In genomic region chr12:2451025-2451424, GRCh38 we compare ENCODE assay signal across 15 cellular contexts.
DNase-seq lines count a peak whose midpoint lies in the region; ATAC-seq and TF ChIP-seq lines count a peak whose summit lies in the region.
"Had no signal": no experiment of that assay in that cellular context is flagged by ENCODE, and none has a peak within 500 bp of the region (broad histone marks: within the 10 kb centered on the region; RNA-seq: fewer than 3 reads in every experiment).

No MANE protein-coding gene starts in this region.

- no peaks in the 10 kb centered on the region for H3K9me2 ChIP-seq in PC-3 (replicated peaks; ENCODE audit: low read length)

- no peaks in the 10 kb centered on the region for H3F3A ChIP-seq in PC-3 (ENCODE audit: low read length, unreplicated experiment)

- H2BK120ac ChIP-seq in IMR-90 (ENCODE audit: low read depth, low read length) = no peak overlapping the region

- no TSS peak for BruUV-seq in IMR-90 (replicated peaks; lab: Mats Ljungman, UMichigan)
- BruUV-seq in PC-3 (replicated peaks; lab: Mats Ljungman, UMichigan) = no TSS peak

- H2AK5ac ChIP-seq in IMR-90 (ENCODE audit: low read depth, low read length) = no peak overlapping the region

- H3K56ac ChIP-seq in IMR-90 (ENCODE audit: extremely low read depth, insufficient read depth, low read length) = no peak overlapping the region

- H3K27ac ChIP-seq in IMR-90 (ENCODE audit: insufficient read depth, low read length) = no peak overlapping the region
- no peak overlapping the region for H3K27ac ChIP-seq in PC-3 (ENCODE audit: low read length)
- H3K27ac ChIP-seq: BLaER1, SK-N-MC had no signal

- H3K9ac ChIP-seq in IMR-90 (ENCODE audit: low read depth, low read length) (no peak overlapping the region), PC-3 (ENCODE audit: low read length) (no peak overlapping the region)
- H3K9ac ChIP-seq: BLaER1 had no signal

- H3K4me2 ChIP-seq in IMR-90 (ENCODE audit: low read depth, low read length) (no peak overlapping the region), PC-3 (ENCODE audit: low read length) (no peak overlapping the region)
- H3K4me2 ChIP-seq: BLaER1 had no signal

- peaks cover 4% of the 10 kb centered on the region for H3K9me1 ChIP-seq in IMR-90 (ENCODE audit: insufficient read depth, low read length)

- H2BK20ac ChIP-seq in IMR-90 (ENCODE audit: low read depth, low read length) = no peak overlapping the region

- H3K36me3 ChIP-seq in IMR-90 (ENCODE audit: control insufficient read depth, insufficient read depth, low read length) = peaks cover 2% of the 10 kb centered on the region; the same call in 1 of the 2 replicates
- H3K36me3 ChIP-seq in PC-3 (ENCODE audit: low read depth, low read length) = no peaks in the 10 kb centered on the region
- H3K36me3 ChIP-seq: BLaER1 had no signal

- H3K18ac ChIP-seq in IMR-90 (ENCODE audit: low read depth, low read length) = no peak overlapping the region

- peak; percentile 91 for ATAC-seq in IMR-90 (ENCODE audit: low read depth)
- no peak for ATAC-seq in PC-3

- no peak overlapping the region for H3K4ac ChIP-seq in IMR-90 (ENCODE audit: low read depth, low read length)

- TF ChIP-seq RAD21 in IMR-90 (IDR thresholded peaks at IDR 0.05; ENCODE audit: low read length) = no peak

- no peak overlapping the region for H4K91ac ChIP-seq in IMR-90 (ENCODE audit: insufficient read depth, low read depth, low read length)

- no peaks in the 10 kb centered on the region for H3K79me1 ChIP-seq in IMR-90 (ENCODE audit: low read depth in 1 of 2, low read length in 2 of 2)

- no peak overlapping the region for H3K4me3 ChIP-seq in AG10803 (ENCODE audit: low read length)
- H3K4me3 ChIP-seq in IMR-90 (ENCODE audit: insufficient read depth, low read depth, low read length) = no peak overlapping the region
- no peak overlapping the region for H3K4me3 ChIP-seq in astrocyte of the spinal cord (ENCODE audit: low read depth, low read length)
- no peak overlapping the region for H3K4me3 ChIP-seq in skeletal muscle cell (ENCODE audit: low read depth, low read length)
- H3K4me3 ChIP-seq in PC-3 (ENCODE audit: low read length) = no peak overlapping the region
- H3K4me3 ChIP-seq: BLaER1, SK-N-MC had no signal

- H2BK5ac ChIP-seq in IMR-90 (ENCODE audit: low read depth, low read length, poor library complexity, severe bottlenecking) = no peak overlapping the region

- H3K4me1 ChIP-seq in IMR-90 (ENCODE audit: control insufficient read depth, insufficient read depth, low read length) = peaks cover 4% of the 10 kb centered on the region
- no peaks in the 10 kb centered on the region for H3K4me1 ChIP-seq in PC-3 (ENCODE audit: insufficient read depth, low read length)

- no peak overlapping the region for H2BK15ac ChIP-seq in IMR-90 (ENCODE audit: low read depth, low read length)

- TF ChIP-seq POLR2A in IMR-90 (IDR thresholded peaks at IDR 0.05; ENCODE audit: low read depth, low read length) = no peak

- intact Hi-C loops in IMR-90 (cut with micrococcal nuclease) (no loop called here), PC-3 (cut with micrococcal nuclease) (no loop called here)

- peak; percentile 25 for DNase-seq in AG10803 (ENCODE audit: low read depth)
- DNase-seq in IMR-90 = peak; percentile 60
- DNase-seq in astrocyte of the spinal cord (ENCODE audit: low read depth, low spot score) = peak; percentile 52
- peak; percentile 20 for DNase-seq in skeletal muscle cell (ENCODE audit: low read depth)
- no peak for DNase-seq in PC-3
- no peak for DNase-seq in NK-92 treated with Interleukin-12 subunit alpha and Interleukin-12 subunit beta, amount 100 ng/mL, for 24 hours (lab: John Stamatoyannopoulos, UW)
- no peak for DNase-seq in SW 1271 (lab: John Stamatoyannopoulos, UW)
- DNase-seq: HCEC 1CT, MV-4-11, NCI-H1417 treated with DMSO at 0.1 percent for 48 hours, NCI-H2029, NCI-H510A treated with DMSO at 0.1 percent for 48 hours, OCI-M1 had no signal

- CTCF ChIA-PET in IMR-90 (lab: Yijun Ruan, JAX) (no interaction called here), PC-3 (lab: Charles Lee) (no interaction called here)

- H4K20me1 ChIP-seq in IMR-90 (ENCODE audit: insufficient read depth, low read length) = no peaks in the 10 kb centered on the region; the same call in 1 of the 2 replicates
- H4K20me1 ChIP-seq in PC-3 (ENCODE audit: low read length) = no peaks in the 10 kb centered on the region
- H4K20me1 ChIP-seq: BLaER1 had no signal

- 41% methylated on average over 2 of the region's 4 CpGs; no CpG with 5 or more reads in 1 of the 2 experiments for WGBS in IMR-90 (ENCODE audit: extremely low coverage in 2 of 2, insufficient read length in 1 of 2), 2 experiments

- no peaks in the 10 kb centered on the region for H3K27me3 ChIP-seq in IMR-90 (ENCODE audit: control insufficient read depth, insufficient read depth, low read length)
- peaks cover 34% of the 10 kb centered on the region for H3K27me3 ChIP-seq in PC-3 (ENCODE audit: low read length)
- H3K27me3 ChIP-seq: BLaER1 had no signal

- H3K9me3 ChIP-seq in IMR-90 (ENCODE audit: control insufficient read depth, insufficient read depth, low read length) (no peaks in the 10 kb centered on the region), PC-3 (ENCODE audit: low read length) (no peaks in the 10 kb centered on the region)
- H3K9me3 ChIP-seq: BLaER1 had no signal

- dilution Hi-C loops in IMR-90 (cut with HindIII; ENCODE audit: low sequenced_read_pairs, unreplicated experiment) = no loop called here

- no peak overlapping the region for H4K5ac ChIP-seq in IMR-90 (ENCODE audit: low read depth, low read length)

- no peak overlapping the region for H2AK9ac ChIP-seq in IMR-90 (replicated peaks; ENCODE audit: low read depth, low read length, poor library complexity)

- TF ChIP-seq CTCF in AG10803 (conservative IDR thresholded peaks at IDR 0.05; ENCODE audit: low read length) = no peak
- no peak for TF ChIP-seq CTCF in IMR-90 (conservative IDR thresholded peaks at IDR 0.05; ENCODE audit: low read depth, low read length)
- no peak for TF ChIP-seq CTCF in astrocyte of the spinal cord (IDR thresholded peaks at IDR 0.05; ENCODE audit: low read depth, low read length)
- no peak for TF ChIP-seq CTCF in PC-3 (conservative IDR thresholded peaks at IDR 0.05; ENCODE audit: low read depth, low read length)

- H3K23ac ChIP-seq in IMR-90 (ENCODE audit: low read depth, low read length) = no peak overlapping the region

- no peaks in the 10 kb centered on the region for H3K79me2 ChIP-seq in PC-3 (ENCODE audit: low read length)

- H3K14ac ChIP-seq in IMR-90 (replicated peaks; ENCODE audit: low read depth, low read length) = no peak overlapping the region

- H4K8ac ChIP-seq in IMR-90 (ENCODE audit: low read depth in 2 of 2, low read length in 2 of 2) = no peak overlapping the region

- in situ Hi-C loops in IMR-90 (cut with MboI; ENCODE audit: low sequenced_read_pairs) (no loop called here), astrocyte of the spinal cord (cut with HindIII; ENCODE audit: low sequenced_read_pairs) (no loop called here)

- H2AFZ ChIP-seq in IMR-90 (replicated peaks; ENCODE audit: low read length, poor library complexity) = no peak overlapping the region
- no peak overlapping the region for H2AFZ ChIP-seq in PC-3 (ENCODE audit: low read length)

- POLR2A ChIA-PET in IMR-90 (lab: Charles Lee; ENCODE audit: unreplicated experiment) (interaction anchor here (0.5 kb wide), 1 partner anchor 88 kb away, joined by 3 read pairs; no protein-coding TSS in a partner anchor), PC-3 (lab: Charles Lee; ENCODE audit: unreplicated experiment) (no interaction called here)

TF ChIP-seq in IMR-90, 13 proteins besides CTCF, POLR2A, EP300 and RAD21:
- peak; percentile 28; the same call in 1 of the 2 replicates for TF ChIP-seq BHLHE40 (IDR thresholded peaks at IDR 0.05; ENCODE audit: low read depth, low read length)
- no peak for TF ChIP-seq ELK1 (IDR thresholded peaks at IDR 0.05; ENCODE audit: borderline replicate concordance, low read depth, low read length)
- no peak for TF ChIP-seq RFX5 (IDR thresholded peaks at IDR 0.05; ENCODE audit: low read depth, low read length)
TF ChIP-seq in IMR-90: peak in this region for 1.

Comparison
In these comparisons a context has a peak if more than half of its experiments do, and no peak if none do; other contexts are left out.
1. DNase-seq: peak in AG10803 (single experiment), IMR-90 (single experiment), astrocyte of the spinal cord (single experiment) and skeletal muscle cell (single experiment); none in PC-3 (single experiment), NK-92 treated with Interleukin-12 subunit alpha and Interleukin-12 subunit beta, amount 100 ng/mL, for 24 hours (single experiment) and SW 1271 (0 of 2).